8 cellular contexts compared by ENCODE assay signal in genomic region chr18:13566941-13567762, GRCh38.
DNase-seq lines count a peak whose midpoint lies in the region; ATAC-seq, FAIRE-seq and TF ChIP-seq lines count a peak whose summit lies in the region.

No MANE protein-coding gene starts in this region.

- ATAC-seq in GM21423 (IDR thresholded peaks at IDR 0.05; ENCODE audit: unreplicated experiment): peak; percentile 42

- no peaks in the 10 kb centered on the region for H3K9me3 Mint-ChIP-seq in IgD-negative memory B cell
- peaks cover 0 to 3% (median 0%) of the 10 kb centered on the region in 5 experiments for H3K9me3 Mint-ChIP-seq in brain
- H3K9me3 Mint-ChIP-seq in neural crest cell: no peaks in the 10 kb centered on the region

- DNase-seq in GM12891 (ENCODE audit: insufficient read length, low spot score): peak; percentile 35
- DNase-seq in neural crest cell (ENCODE audit: low read depth, low spot score): no peak
- no peak for DNase-seq in effector CD4-positive, alpha-beta T cell
- DNase-seq in NCI-H2029 (lab: John Stamatoyannopoulos, UW): no peak
- no peak for DNase-seq in SW480 (ENCODE audit: low spot score)

- H3K4me3 Mint-ChIP-seq in IgD-negative memory B cell: peak overlapping the region; percentile 74 to 92 (median 90)
- no peak overlapping the region for H3K4me3 Mint-ChIP-seq in brain
- H3K4me3 Mint-ChIP-seq in neural crest cell: no peak overlapping the region

- H3K36me3 Mint-ChIP-seq in IgD-negative memory B cell: no peaks in the 10 kb centered on the region
- H3K36me3 Mint-ChIP-seq in brain: no peaks in the 10 kb centered on the region
- no peaks in the 10 kb centered on the region for H3K36me3 Mint-ChIP-seq in neural crest cell (ENCODE audit: low read depth)

- TF ChIP-seq POLR2A in GM12891 (IDR thresholded peaks at IDR 0.05; ENCODE audit: low read depth, low read length): peak; percentile 96

- H3K4me1 Mint-ChIP-seq in IgD-negative memory B cell (peaks cover 43 to 44% (median 44%) of the 10 kb centered on the region in 3 donors), brain (peaks cover 59% of the 10 kb centered on the region), neural crest cell (peaks cover 14% of the 10 kb centered on the region)

- H3K27ac Mint-ChIP-seq in IgD-negative memory B cell (peak overlapping the region; percentile 99 to 100 (median 99)), brain (peak overlapping the region; percentile 37 to 95 (median 73)), neural crest cell (ENCODE audit: unreplicated experiment) (peak overlapping the region; percentile 83)

- no peak for TF ChIP-seq CTCF in brain (conservative IDR thresholded peaks at IDR 0.05)
- TF ChIP-seq CTCF in neural crest cell (conservative IDR thresholded peaks at IDR 0.05): no peak

- H3K27me3 Mint-ChIP-seq in IgD-negative memory B cell: no peaks in the 10 kb centered on the region
- H3K27me3 Mint-ChIP-seq in brain: peaks cover 3% of the 10 kb centered on the region
- H3K27me3 Mint-ChIP-seq in neural crest cell (ENCODE audit: low read depth): peaks cover 3% of the 10 kb centered on the region

- peak; percentile 95 for FAIRE-seq in GM12891 (lab: Jason Lieb, UNC)

TF ChIP-seq in GM12891, 5 proteins besides CTCF, POLR2A, EP300 and RAD21:
- peak; percentile 96 for TF ChIP-seq POLR2AphosphoS5 (IDR thresholded peaks at IDR 0.05; ENCODE audit: low read depth, low read length)
- TF ChIP-seq SPI1 (IDR thresholded peaks at IDR 0.05; ENCODE audit: low read depth, low read length): peak; percentile 73
- peak; percentile 80 for TF ChIP-seq TAF1 (IDR thresholded peaks at IDR 0.05; ENCODE audit: low read depth, low read length)
- peak; percentile 94 for TF ChIP-seq POU2F2 (IDR thresholded peaks at IDR 0.05; ENCODE audit: low read depth, low read length)
- no peak for TF ChIP-seq PAX5 (IDR thresholded peaks at IDR 0.05; ENCODE audit: insufficient read depth, low read length, severe bottlenecking)

Comparison
In these comparisons a context has a peak if more than half of its experiments do, and no peak if none do; other contexts are left out.
1. H3K4me3 Mint-ChIP-seq: peak in IgD-negative memory B cell (4 of 4); none in brain (0 of 5) and neural crest cell (single experiment).
2. Peak in every context shown above with its lines, with median percentiles within 50 percentile points of each other: H3K27ac Mint-ChIP-seq.